8 cellular contexts compared by ENCODE assay signal in genomic region chr20:36629719-36630340, GRCh38. TPM values are rescaled to one million over a fixed set of nuclear protein-coding genes. Genes with fewer than 3 reads are reported as not detected.
DNase-seq lines count a peak whose midpoint lies in the region; ATAC-seq and TF ChIP-seq lines count a peak whose summit lies in the region.

No MANE protein-coding gene starts in this region.

- ATAC-seq in activated T-cell treated with anti-CD3 and anti-CD28 coated beads, Interleukin-2, amount 50 U/mL, for 4 hours = peak; percentile 81 to 84
- ATAC-seq in naive thymus-derived CD8-positive, alpha-beta T cell = peak; percentile 94 to 96

- peak overlapping the region; percentile 53 for H3K4me3 Mint-ChIP-seq in activated T-cell treated with anti-CD3 and anti-CD28 coated beads, Interleukin-2, amount 50 U/mL, for 4 hours
- H3K4me3 Mint-ChIP-seq in naive thymus-derived CD8-positive, alpha-beta T cell = peak overlapping the region; percentile 60 to 91 (median 86)
- H3K4me3 Mint-ChIP-seq in chondrocyte (ENCODE audit: unreplicated experiment) = no peak overlapping the region

- no peaks in the 10 kb centered on the region for H3K27me3 Mint-ChIP-seq in activated T-cell treated with anti-CD3 and anti-CD28 coated beads, Interleukin-2, amount 50 U/mL, for 4 hours (ENCODE audit: low read depth)
- H3K27me3 Mint-ChIP-seq in naive thymus-derived CD8-positive, alpha-beta T cell = no peaks in the 10 kb centered on the region
- H3K27me3 Mint-ChIP-seq in chondrocyte (ENCODE audit: low read depth) = peaks cover 2% of the 10 kb centered on the region

- DNase-seq in GDM1 (lab: John Stamatoyannopoulos, UW) (peak; percentile 43), chondrocyte (ENCODE audit: low spot score) (no peak), amniotic stem cell (lab: John Stamatoyannopoulos, UW) (no peak), dermis blood vessel endothelial cell (no peak), Ammon's horn (ENCODE audit: low spot score) (no peak)
- DNase-seq in activated T-cell treated with anti-CD3 and anti-CD28 coated beads, Interleukin-2, amount 50 U/mL, for 4 hours = peak; percentile 18
- DNase-seq in naive thymus-derived CD8-positive, alpha-beta T cell = peak in 9 of 10 donors; percentile 14 to 57 (median 40)

- peak overlapping the region; percentile 93 to 99 (median 97) for H3K27ac Mint-ChIP-seq in naive thymus-derived CD8-positive, alpha-beta T cell
- H3K27ac Mint-ChIP-seq in chondrocyte (ENCODE audit: unreplicated experiment) = no peak overlapping the region

- POLR2A ChIA-PET in naive thymus-derived CD8-positive, alpha-beta T cell (lab: Charles Lee) = interaction anchor here (0.7 to 6.7 kb wide), 22 partner anchors 8 to 1169 kb away, joined by 3 to 108 read pairs (median 4); partner anchors contain the start of genes RAB5IF, SLA2 and TGIF2

- H3K27ac ChIP-seq in KOPT-K1 (ENCODE audit: low read depth, low read length, poor library complexity, severe bottlenecking) = peak overlapping the region; percentile 82

- no peak for TF ChIP-seq CTCF in chondrocyte (IDR thresholded peaks at IDR 0.05)

- H3K36me3 ChIP-seq in KOPT-K1 (ENCODE audit: insufficient read depth, low read length) = peaks cover 86% of the 10 kb centered on the region

- no peaks in the 10 kb centered on the region for H3K9me3 ChIP-seq in KOPT-K1 (ENCODE audit: insufficient read depth, low read length, poor library complexity, severe bottlenecking)

- H3K36me3 Mint-ChIP-seq in activated T-cell treated with anti-CD3 and anti-CD28 coated beads, Interleukin-2, amount 50 U/mL, for 4 hours (ENCODE audit: insufficient read depth) = peaks cover 38% of the 10 kb centered on the region
- H3K36me3 Mint-ChIP-seq in naive thymus-derived CD8-positive, alpha-beta T cell = peaks cover 4 to 87% (median 34%) of the 10 kb centered on the region in 3 donors
- no peaks in the 10 kb centered on the region for H3K36me3 Mint-ChIP-seq in chondrocyte (ENCODE audit: low read depth)

- peaks cover 46% of the 10 kb centered on the region for H3K4me1 Mint-ChIP-seq in activated T-cell treated with anti-CD3 and anti-CD28 coated beads, Interleukin-2, amount 50 U/mL, for 4 hours (ENCODE audit: low read depth)
- H3K4me1 Mint-ChIP-seq in naive thymus-derived CD8-positive, alpha-beta T cell = peaks cover 25 to 73% (median 64%) of the 10 kb centered on the region in 4 donors
- H3K4me1 Mint-ChIP-seq in chondrocyte (ENCODE audit: low read depth) = peaks cover 6% of the 10 kb centered on the region

- no peaks in the 10 kb centered on the region for H3K9me3 Mint-ChIP-seq in activated T-cell treated with anti-CD3 and anti-CD28 coated beads, Interleukin-2, amount 50 U/mL, for 4 hours
- no peaks in the 10 kb centered on the region for H3K9me3 Mint-ChIP-seq in naive thymus-derived CD8-positive, alpha-beta T cell
- no peaks in the 10 kb centered on the region for H3K9me3 Mint-ChIP-seq in chondrocyte (ENCODE audit: low read depth)

RNA-seq across cellular contexts. Expression of gene SLA2, which starts 16.2 kb away (rescaled TPM):
- total RNA-seq in activated T-cell treated with anti-CD3 and anti-CD28 coated beads, Interleukin-2, amount 50 U/mL, for 4 hours = 10 to 100 TPM; 50.3 to 77.0 (median 57.8) TPM
- 10 to 100 TPM; 34.3 to 34.4 TPM for total RNA-seq in naive thymus-derived CD8-positive, alpha-beta T cell
- polyA plus RNA-seq in naive thymus-derived CD8-positive, alpha-beta T cell = 10 to 100 TPM; 18.9 to 22.2 (median 19.1) TPM
- 0.24 TPM in 1 of 3 replicates, not detected in the others for total RNA-seq in chondrocyte
- not detected in 2 replicates for total RNA-seq in dermis blood vessel endothelial cell

RNA-seq across cellular contexts. Expression of gene RAB5IF, which starts 24.3 kb away (rescaled TPM):
- total RNA-seq in activated T-cell treated with anti-CD3 and anti-CD28 coated beads, Interleukin-2, amount 50 U/mL, for 4 hours = 100 to 1,000 TPM; 142 to 153 (median 147) TPM
- total RNA-seq in naive thymus-derived CD8-positive, alpha-beta T cell = 10 to 100 TPM; 58.1 to 59.7 TPM
- 100 to 1,000 TPM; 113 to 141 (median 138) TPM for polyA plus RNA-seq in naive thymus-derived CD8-positive, alpha-beta T cell
- total RNA-seq in chondrocyte = 71.3 to 74.0 TPM (median 71.5 TPM) in 3 replicates
- total RNA-seq in dermis blood vessel endothelial cell = 93.5 and 100 TPM in 2 replicates

RNA-seq across cellular contexts. Expression of gene TGIF2, which starts 56.4 kb away (rescaled TPM):
- 10 to 100 TPM; 62.2 to 63.9 (median 62.5) TPM for total RNA-seq in activated T-cell treated with anti-CD3 and anti-CD28 coated beads, Interleukin-2, amount 50 U/mL, for 4 hours
- total RNA-seq in naive thymus-derived CD8-positive, alpha-beta T cell = 10 to 100 TPM; 37.8 to 38.4 TPM
- polyA plus RNA-seq in naive thymus-derived CD8-positive, alpha-beta T cell = 10 to 100 TPM; 25.7 to 36.8 (median 30.8) TPM
- total RNA-seq in chondrocyte (15.8 to 24.2 TPM (median 18.8 TPM) in 3 replicates), dermis blood vessel endothelial cell (22.3 and 23.1 TPM in 2 replicates)

Comparison
In these comparisons a context has a peak if more than half of its experiments do, and no peak if none do; other contexts are left out.
1. DNase-seq: peak in GDM1 (single experiment), activated T-cell treated with anti-CD3 and anti-CD28 coated beads, Interleukin-2, amount 50 U/mL, for 4 hours (single experiment) and naive thymus-derived CD8-positive, alpha-beta T cell (9 of 10); none in chondrocyte (single experiment), amniotic stem cell (single experiment), dermis blood vessel endothelial cell (single experiment) and Ammon's horn (single experiment).
2. RNA of gene SLA2, which starts 16.2 kb away (total RNA-seq): 50.3 to 77.0 TPM in activated T-cell treated with anti-CD3 and anti-CD28 coated beads, Interleukin-2, amount 50 U/mL, for 4 hours and 34.3 to 34.4 TPM in naive thymus-derived CD8-positive, alpha-beta T cell; 0.24 TPM in chondrocyte and not detected in dermis blood vessel endothelial cell; every median in the first group is over 10 times any median in the second.